Comparison of ENCODE assay signal across 1 cellular context in the genomic region with DNA sequence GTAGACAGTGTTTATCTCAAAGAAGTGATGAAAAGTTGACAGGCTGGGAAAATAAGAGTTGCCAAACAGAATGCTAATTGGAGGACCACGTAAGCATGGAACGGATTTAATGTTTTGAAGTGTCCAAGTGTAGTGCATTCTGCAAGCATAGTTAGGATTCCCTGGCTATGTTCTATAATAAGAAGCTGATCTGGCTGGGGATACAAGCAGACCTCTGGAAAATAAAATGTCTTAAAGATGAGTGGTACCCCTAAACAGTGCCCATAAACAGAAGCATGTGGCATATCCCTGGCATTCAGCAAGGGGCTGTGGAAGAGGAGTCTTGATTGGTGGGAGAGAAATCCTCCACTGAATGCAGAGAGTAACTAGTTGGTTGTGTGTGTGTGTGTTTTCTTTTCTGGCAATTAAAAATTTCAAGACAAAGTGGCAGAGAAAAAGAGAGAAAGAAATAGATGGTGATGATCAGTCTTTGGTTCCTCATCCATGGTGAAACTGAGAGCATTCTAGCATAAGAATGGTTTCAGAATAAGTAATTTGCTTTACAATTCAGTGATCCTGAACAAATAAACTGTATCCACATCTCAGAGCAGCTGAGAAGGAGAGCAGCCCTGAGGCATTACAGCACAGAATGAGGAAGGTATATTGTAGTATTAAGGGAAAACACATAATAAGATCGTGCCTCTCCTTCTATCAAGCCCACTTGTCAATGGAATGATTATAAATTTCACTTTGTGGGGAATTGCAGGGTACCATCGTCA.
TF ChIP-seq lines count a peak whose summit lies in the region.

No MANE protein-coding gene starts in this region.

TF ChIP-seq in IMR-90, 13 proteins besides CTCF, POLR2A, EP300 and RAD21 (continued from another document):
- TF ChIP-seq, protein P1, sequence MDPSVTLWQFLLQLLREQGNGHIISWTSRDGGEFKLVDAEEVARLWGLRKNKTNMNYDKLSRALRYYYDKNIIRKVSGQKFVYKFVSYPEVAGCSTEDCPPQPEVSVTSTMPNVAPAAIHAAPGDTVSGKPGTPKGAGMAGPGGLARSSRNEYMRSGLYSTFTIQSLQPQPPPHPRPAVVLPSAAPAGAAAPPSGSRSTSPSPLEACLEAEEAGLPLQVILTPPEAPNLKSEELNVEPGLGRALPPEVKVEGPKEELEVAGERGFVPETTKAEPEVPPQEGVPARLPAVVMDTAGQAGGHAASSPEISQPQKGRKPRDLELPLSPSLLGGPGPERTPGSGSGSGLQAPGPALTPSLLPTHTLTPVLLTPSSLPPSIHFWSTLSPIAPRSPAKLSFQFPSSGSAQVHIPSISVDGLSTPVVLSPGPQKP (IDR thresholded peaks at IDR 0.05; ENCODE audit: borderline replicate concordance, low read depth, low read length): no peak
- TF ChIP-seq NFE2L2 (IDR thresholded peaks at IDR 0.05; ENCODE audit: low read depth, low read length): no peak
- no peak for TF ChIP-seq RCOR1 (IDR thresholded peaks at IDR 0.05; ENCODE audit: insufficient replicate concordance, low read length)
- no peak for TF ChIP-seq CHD1 (IDR thresholded peaks at IDR 0.05; ENCODE audit: low read depth, low read length)
- no peak for TF ChIP-seq MXI1 (IDR thresholded peaks at IDR 0.05; ENCODE audit: borderline replicate concordance, low read depth, low read length)
- TF ChIP-seq FOS (IDR thresholded peaks at IDR 0.05; ENCODE audit: low read depth, low read length): no peak
- no peak for TF ChIP-seq MAFK (IDR thresholded peaks at IDR 0.05; ENCODE audit: low read depth, low read length)
- TF ChIP-seq, protein P2, sequence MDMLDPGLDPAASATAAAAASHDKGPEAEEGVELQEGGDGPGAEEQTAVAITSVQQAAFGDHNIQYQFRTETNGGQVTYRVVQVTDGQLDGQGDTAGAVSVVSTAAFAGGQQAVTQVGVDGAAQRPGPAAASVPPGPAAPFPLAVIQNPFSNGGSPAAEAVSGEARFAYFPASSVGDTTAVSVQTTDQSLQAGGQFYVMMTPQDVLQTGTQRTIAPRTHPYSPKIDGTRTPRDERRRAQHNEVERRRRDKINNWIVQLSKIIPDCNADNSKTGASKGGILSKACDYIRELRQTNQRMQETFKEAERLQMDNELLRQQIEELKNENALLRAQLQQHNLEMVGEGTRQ (IDR thresholded peaks at IDR 0.05; ENCODE audit: low read depth, low read length): no peak
- TF ChIP-seq RFX5 (IDR thresholded peaks at IDR 0.05; ENCODE audit: low read depth, low read length): no peak
- TF ChIP-seq BHLHE40 (IDR thresholded peaks at IDR 0.05; ENCODE audit: low read depth, low read length): no peak
- no peak for TF ChIP-seq MAZ (IDR thresholded peaks at IDR 0.05; ENCODE audit: borderline replicate concordance, low read depth, low read length)
